In the genomic region with DNA sequence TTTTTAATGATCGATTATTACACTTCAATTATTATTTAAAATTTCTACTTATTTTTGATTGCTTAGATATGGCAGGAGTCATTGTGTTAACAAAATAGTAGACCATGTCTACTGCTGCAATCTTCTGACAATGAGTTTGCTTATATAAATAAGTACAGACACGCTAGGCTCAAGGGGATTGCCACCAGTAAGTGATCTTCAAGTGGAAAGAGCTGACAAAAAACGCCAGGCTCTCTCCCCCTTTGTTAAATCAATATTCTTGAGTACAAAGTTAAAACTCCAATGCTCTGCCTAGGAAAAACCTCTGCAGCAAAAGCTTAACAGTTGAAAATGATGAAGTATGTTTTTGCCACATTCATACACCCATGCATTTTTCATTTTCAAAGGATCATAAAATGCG, we compare ENCODE assay signal across 33 cellular contexts.
"Had no signal": no experiment of that assay in that cellular context is flagged by ENCODE, and none has a peak within 500 bp of the region (broad histone marks: within the 10 kb centered on the region; RNA-seq: fewer than 3 reads in every experiment).

No MANE protein-coding gene starts in this region.

- H3K4me1 Mint-ChIP-seq: activated CD4-positive, alpha-beta memory T cell treated with anti-CD3 and anti-CD28 coated beads, Interleukin-2, amount 10 ng/mL, durations not matched to agents 7 days and 5 days; activated CD8-positive, alpha-beta memory T cell treated with anti-CD3 and anti-CD28 coated beads, Interleukin-2, amount 10 ng/mL, durations not matched to agents 7 days and 5 days; activated naive CD4-positive, alpha-beta T cell treated with anti-CD3 and anti-CD28 coated beads, Interleukin-2, amount 10 ng/mL, durations not matched to agents 7 days and 5 days; activated naive CD8-positive, alpha-beta T cell treated with anti-CD3 and anti-CD28 coated beads, Interleukin-2, amount 50 U/mL, for 24 hours; brain had no signal

- H3K36me3 Mint-ChIP-seq: activated CD8-positive, alpha-beta memory T cell treated with anti-CD3 and anti-CD28 coated beads, Interleukin-2, amount 10 ng/mL, durations not matched to agents 7 days and 5 days; activated naive CD4-positive, alpha-beta T cell treated with anti-CD3 and anti-CD28 coated beads, Interleukin-2, amount 10 ng/mL, durations not matched to agents 7 days and 5 days; activated naive CD8-positive, alpha-beta T cell; brain had no signal

- DNase-seq: activated CD4-positive, alpha-beta memory T cell treated with anti-CD3 and anti-CD28 coated beads, Interleukin-2, amount 10 ng/mL, durations not matched to agents 7 days and 5 days; activated CD4-positive, alpha-beta T cell treated with anti-CD3 and anti-CD28 coated beads for 1 hour; activated CD4-positive, alpha-beta T cell treated with anti-CD3 and anti-CD28 coated beads for 48 hours; activated CD4-positive, CD25-positive, alpha-beta regulatory T cell; activated CD8-positive, alpha-beta memory T cell treated with anti-CD3 and anti-CD28 coated beads for 24 hours; activated CD8-positive, alpha-beta memory T cell treated with anti-CD3 and anti-CD28 coated beads, Interleukin-2, amount 10 ng/mL, durations not matched to agents 7 days and 5 days; activated CD8-positive, alpha-beta memory T cell treated with anti-CD3 and anti-CD28 coated beads, Interleukin-2, amount 50 U/mL, for 48 hours; activated effector memory CD4-positive, alpha-beta T cell treated with Interleukin-2 at 50 U/mL for 16 hours; activated naive CD4-positive, alpha-beta T cell treated with anti-CD3 and anti-CD28 coated beads, Interleukin-2, amount 10 ng/mL, durations not matched to agents 7 days and 5 days; activated naive CD8-positive, alpha-beta T cell treated with anti-CD3 and anti-CD28 coated beads, Interleukin-2, amount 50 U/mL, for 24 hours; activated T-cell treated with anti-CD3 and anti-CD28 coated beads, Interleukin-2, amount 50 U/mL, for 48 hours; anterior cingulate cortex; caudate nucleus; cerebellar nuclear complex; MM.1S; MV-4-11; NCI-H1092; NCI-H1694 treated with DMSO at 0.1 percent for 48 hours; NCI-H2029; NCI-H2107; NCI-H446 treated with DMSO at 0.1 percent for 48 hours; NCI-H526; NCI-H748 treated with DMSO at 0.1 percent for 48 hours; NK-92 treated with Interleukin-12 subunit alpha and Interleukin-12 subunit beta, amount 100 ng/mL, for 24 hours; SIG-M5; SW 1271; T-helper 1 cell; T-helper 2 cell; T-helper 9 cell; WERI-Rb-1 had no signal

- H3K4me3 Mint-ChIP-seq: activated CD4-positive, alpha-beta memory T cell treated with anti-CD3 and anti-CD28 coated beads, Interleukin-2, amount 10 ng/mL, durations not matched to agents 7 days and 5 days; activated CD8-positive, alpha-beta memory T cell treated with anti-CD3 and anti-CD28 coated beads, Interleukin-2, amount 10 ng/mL, durations not matched to agents 7 days and 5 days; activated naive CD4-positive, alpha-beta T cell treated with anti-CD3 and anti-CD28 coated beads, Interleukin-2, amount 10 ng/mL, durations not matched to agents 7 days and 5 days; activated naive CD8-positive, alpha-beta T cell; activated naive CD8-positive, alpha-beta T cell treated with anti-CD3 and anti-CD28 coated beads, Interleukin-2, amount 50 U/mL, for 24 hours; brain had no signal

- ATAC-seq: activated CD8-positive, alpha-beta memory T cell treated with anti-CD3 and anti-CD28 coated beads, Interleukin-2, amount 10 ng/mL, durations not matched to agents 7 days and 5 days; activated naive CD8-positive, alpha-beta T cell treated with anti-CD3 and anti-CD28 coated beads, Interleukin-2, amount 50 U/mL, for 24 hours; Right ventricle myocardium inferior had no signal

- H3K27me3 Mint-ChIP-seq: activated CD4-positive, alpha-beta memory T cell treated with anti-CD3 and anti-CD28 coated beads, Interleukin-2, amount 10 ng/mL, durations not matched to agents 7 days and 5 days; activated CD8-positive, alpha-beta memory T cell treated with anti-CD3 and anti-CD28 coated beads, Interleukin-2, amount 10 ng/mL, durations not matched to agents 7 days and 5 days; activated naive CD4-positive, alpha-beta T cell treated with anti-CD3 and anti-CD28 coated beads, Interleukin-2, amount 10 ng/mL, durations not matched to agents 7 days and 5 days; activated naive CD8-positive, alpha-beta T cell; activated naive CD8-positive, alpha-beta T cell treated with anti-CD3 and anti-CD28 coated beads, Interleukin-2, amount 50 U/mL, for 24 hours; brain had no signal

- H3K9me3 Mint-ChIP-seq: activated naive CD4-positive, alpha-beta T cell treated with anti-CD3 and anti-CD28 coated beads, Interleukin-2, amount 10 ng/mL, durations not matched to agents 7 days and 5 days had no signal

- H3K27ac Mint-ChIP-seq: activated CD4-positive, alpha-beta memory T cell treated with anti-CD3 and anti-CD28 coated beads, Interleukin-2, amount 10 ng/mL, durations not matched to agents 7 days and 5 days; activated CD8-positive, alpha-beta memory T cell treated with anti-CD3 and anti-CD28 coated beads, Interleukin-2, amount 10 ng/mL, durations not matched to agents 7 days and 5 days; activated naive CD4-positive, alpha-beta T cell treated with anti-CD3 and anti-CD28 coated beads, Interleukin-2, amount 10 ng/mL, durations not matched to agents 7 days and 5 days; activated naive CD8-positive, alpha-beta T cell; activated naive CD8-positive, alpha-beta T cell treated with anti-CD3 and anti-CD28 coated beads, Interleukin-2, amount 50 U/mL, for 24 hours; brain had no signal
